14 cellular contexts compared by ENCODE assay signal in genomic region chr3:102741105-102741504, GRCh38.
DNase-seq lines count a peak whose midpoint lies in the region; ATAC-seq lines count a peak whose summit lies in the region.
"Had no signal": no experiment of that assay in that cellular context is flagged by ENCODE, and none has a peak within 500 bp of the region (broad histone marks: within the 10 kb centered on the region; RNA-seq: fewer than 3 reads in every experiment).

No MANE protein-coding gene starts in this region.

- in situ Hi-C loops in SK-MEL-5 (cut with HindIII; ENCODE audit: low pct_unique_long_range_greater_than_20kb, low sequenced_read_pairs): no loop called here

- ATAC-seq in left lobe of liver (peak; percentile 96), HG02852 (IDR thresholded peaks at IDR 0.05; ENCODE audit: unreplicated experiment) (no peak)
- ATAC-seq: activated CD4-positive, alpha-beta T cell treated with anti-CD3 and anti-CD28 coated beads for 36 hours had no signal

- DNase-seq in DMS53 (lab: John Stamatoyannopoulos, UW) (peak; percentile 62), HK-2 (ENCODE audit: unreplicated experiment) (peak; percentile 17), SK-MEL-5 (ENCODE audit: low read depth, low spot score) (peak; percentile 38), left lobe of liver (ENCODE audit: low spot score) (peak; percentile 66), amniotic stem cell (lab: John Stamatoyannopoulos, UW) (no peak), Kasumi-1 (lab: John Stamatoyannopoulos, UW) (no peak)
- DNase-seq in activated CD8-positive, alpha-beta memory T cell treated with anti-CD3 and anti-CD28 coated beads for 24 hours: no peak
- DNase-seq: activated CD4-positive, alpha-beta T cell treated with anti-CD3 and anti-CD28 coated beads for 36 hours; anterior cingulate cortex; CD8-positive, alpha-beta memory T cell; NCI-H187; T-helper 1 cell; testis had no signal

Comparison
In these comparisons a context has a peak if more than half of its experiments do, and no peak if none do; other contexts are left out.
1. DNase-seq: peak in DMS53 (single experiment), HK-2 (single experiment), SK-MEL-5 (single experiment) and left lobe of liver (single experiment); none in activated CD8-positive, alpha-beta memory T cell treated with anti-CD3 and anti-CD28 coated beads for 24 hours (single experiment), amniotic stem cell (single experiment) and Kasumi-1 (0 of 2).